1 cellular context compared by ENCODE assay signal in the genomic region with DNA sequence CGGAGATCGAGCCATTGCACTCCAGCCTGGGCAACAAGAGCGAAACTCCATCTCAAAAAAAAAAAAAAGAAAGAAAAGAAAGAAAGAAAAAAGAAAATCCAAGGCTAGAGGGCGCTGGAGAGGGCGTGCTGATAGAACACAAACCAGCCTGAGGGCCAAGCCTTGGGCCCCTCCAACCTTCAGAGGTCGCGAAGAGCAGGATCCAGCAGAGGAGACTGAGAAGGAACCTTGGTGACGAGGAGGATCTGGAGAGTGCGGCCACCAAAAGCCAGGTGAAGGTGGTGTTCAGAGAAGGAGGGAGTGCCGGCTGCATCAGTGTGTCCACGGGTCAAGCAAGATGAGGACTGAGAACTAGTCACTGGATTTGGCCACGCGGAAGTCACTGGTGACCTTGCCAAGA.
TF ChIP-seq lines count a peak whose summit lies in the region.

No MANE protein-coding gene starts in this region.

TF ChIP-seq in K562, 482 proteins besides CTCF, POLR2A, EP300 and RAD21 (continued from another document):
- TF ChIP-seq, protein P1, sequence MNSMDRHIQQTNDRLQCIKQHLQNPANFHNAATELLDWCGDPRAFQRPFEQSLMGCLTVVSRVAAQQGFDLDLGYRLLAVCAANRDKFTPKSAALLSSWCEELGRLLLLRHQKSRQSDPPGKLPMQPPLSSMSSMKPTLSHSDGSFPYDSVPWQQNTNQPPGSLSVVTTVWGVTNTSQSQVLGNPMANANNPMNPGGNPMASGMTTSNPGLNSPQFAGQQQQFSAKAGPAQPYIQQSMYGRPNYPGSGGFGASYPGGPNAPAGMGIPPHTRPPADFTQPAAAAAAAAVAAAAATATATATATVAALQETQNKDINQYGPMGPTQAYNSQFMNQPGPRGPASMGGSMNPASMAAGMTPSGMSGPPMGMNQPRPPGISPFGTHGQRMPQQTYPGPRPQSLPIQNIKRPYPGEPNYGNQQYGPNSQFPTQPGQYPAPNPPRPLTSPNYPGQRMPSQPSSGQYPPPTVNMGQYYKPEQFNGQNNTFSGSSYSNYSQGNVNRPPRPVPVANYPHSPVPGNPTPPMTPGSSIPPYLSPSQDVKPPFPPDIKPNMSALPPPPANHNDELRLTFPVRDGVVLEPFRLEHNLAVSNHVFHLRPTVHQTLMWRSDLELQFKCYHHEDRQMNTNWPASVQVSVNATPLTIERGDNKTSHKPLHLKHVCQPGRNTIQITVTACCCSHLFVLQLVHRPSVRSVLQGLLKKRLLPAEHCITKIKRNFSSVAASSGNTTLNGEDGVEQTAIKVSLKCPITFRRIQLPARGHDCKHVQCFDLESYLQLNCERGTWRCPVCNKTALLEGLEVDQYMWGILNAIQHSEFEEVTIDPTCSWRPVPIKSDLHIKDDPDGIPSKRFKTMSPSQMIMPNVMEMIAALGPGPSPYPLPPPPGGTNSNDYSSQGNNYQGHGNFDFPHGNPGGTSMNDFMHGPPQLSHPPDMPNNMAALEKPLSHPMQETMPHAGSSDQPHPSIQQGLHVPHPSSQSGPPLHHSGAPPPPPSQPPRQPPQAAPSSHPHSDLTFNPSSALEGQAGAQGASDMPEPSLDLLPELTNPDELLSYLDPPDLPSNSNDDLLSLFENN (IDR thresholded peaks at IDR 0.05; ENCODE audit: low read depth in 2 of 2, low read length in 2 of 2): no peak
- no peak for TF ChIP-seq ZNF347 (CRISPR knock-in tag; IDR thresholded peaks at IDR 0.05; ENCODE audit: low read depth)
- no peak for TF ChIP-seq ZNF212 (CRISPR knock-in tag; IDR thresholded peaks at IDR 0.05)
- TF ChIP-seq POLR2AphosphoS2 (IDR thresholded peaks at IDR 0.05; ENCODE audit: low read length): no peak
- TF ChIP-seq CHD2 (IDR thresholded peaks at IDR 0.05; ENCODE audit: low read depth, low read length): no peak
- TF ChIP-seq STAT5A (IDR thresholded peaks at IDR 0.05; ENCODE audit: borderline replicate concordance, low read length): no peak
- TF ChIP-seq DPF2 (IDR thresholded peaks at IDR 0.05): 0 out of 2 replicates have a peak, but pooled peaks have one; percentile 21
- peak; percentile 49; the same call in 1 of the 2 replicates for TF ChIP-seq TRIM28 (IDR thresholded peaks at IDR 0.05)
- TF ChIP-seq PHTF2 (CRISPR knock-in tag; IDR thresholded peaks at IDR 0.05): no peak
- TF ChIP-seq NELFE (IDR thresholded peaks at IDR 0.05; ENCODE audit: insufficient read depth, insufficient read length): no peak
- no peak for TF ChIP-seq ZBED1 (IDR thresholded peaks at IDR 0.05)
- TF ChIP-seq, protein P2, sequence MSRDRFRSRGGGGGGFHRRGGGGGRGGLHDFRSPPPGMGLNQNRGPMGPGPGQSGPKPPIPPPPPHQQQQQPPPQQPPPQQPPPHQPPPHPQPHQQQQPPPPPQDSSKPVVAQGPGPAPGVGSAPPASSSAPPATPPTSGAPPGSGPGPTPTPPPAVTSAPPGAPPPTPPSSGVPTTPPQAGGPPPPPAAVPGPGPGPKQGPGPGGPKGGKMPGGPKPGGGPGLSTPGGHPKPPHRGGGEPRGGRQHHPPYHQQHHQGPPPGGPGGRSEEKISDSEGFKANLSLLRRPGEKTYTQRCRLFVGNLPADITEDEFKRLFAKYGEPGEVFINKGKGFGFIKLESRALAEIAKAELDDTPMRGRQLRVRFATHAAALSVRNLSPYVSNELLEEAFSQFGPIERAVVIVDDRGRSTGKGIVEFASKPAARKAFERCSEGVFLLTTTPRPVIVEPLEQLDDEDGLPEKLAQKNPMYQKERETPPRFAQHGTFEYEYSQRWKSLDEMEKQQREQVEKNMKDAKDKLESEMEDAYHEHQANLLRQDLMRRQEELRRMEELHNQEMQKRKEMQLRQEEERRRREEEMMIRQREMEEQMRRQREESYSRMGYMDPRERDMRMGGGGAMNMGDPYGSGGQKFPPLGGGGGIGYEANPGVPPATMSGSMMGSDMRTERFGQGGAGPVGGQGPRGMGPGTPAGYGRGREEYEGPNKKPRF (IDR thresholded peaks at IDR 0.05; ENCODE audit: low read depth, low read length): no peak
- TF ChIP-seq KLF6 (CRISPR knock-in tag; IDR thresholded peaks at IDR 0.05; ENCODE audit: borderline replicate concordance): no peak
- TF ChIP-seq, protein P3, sequence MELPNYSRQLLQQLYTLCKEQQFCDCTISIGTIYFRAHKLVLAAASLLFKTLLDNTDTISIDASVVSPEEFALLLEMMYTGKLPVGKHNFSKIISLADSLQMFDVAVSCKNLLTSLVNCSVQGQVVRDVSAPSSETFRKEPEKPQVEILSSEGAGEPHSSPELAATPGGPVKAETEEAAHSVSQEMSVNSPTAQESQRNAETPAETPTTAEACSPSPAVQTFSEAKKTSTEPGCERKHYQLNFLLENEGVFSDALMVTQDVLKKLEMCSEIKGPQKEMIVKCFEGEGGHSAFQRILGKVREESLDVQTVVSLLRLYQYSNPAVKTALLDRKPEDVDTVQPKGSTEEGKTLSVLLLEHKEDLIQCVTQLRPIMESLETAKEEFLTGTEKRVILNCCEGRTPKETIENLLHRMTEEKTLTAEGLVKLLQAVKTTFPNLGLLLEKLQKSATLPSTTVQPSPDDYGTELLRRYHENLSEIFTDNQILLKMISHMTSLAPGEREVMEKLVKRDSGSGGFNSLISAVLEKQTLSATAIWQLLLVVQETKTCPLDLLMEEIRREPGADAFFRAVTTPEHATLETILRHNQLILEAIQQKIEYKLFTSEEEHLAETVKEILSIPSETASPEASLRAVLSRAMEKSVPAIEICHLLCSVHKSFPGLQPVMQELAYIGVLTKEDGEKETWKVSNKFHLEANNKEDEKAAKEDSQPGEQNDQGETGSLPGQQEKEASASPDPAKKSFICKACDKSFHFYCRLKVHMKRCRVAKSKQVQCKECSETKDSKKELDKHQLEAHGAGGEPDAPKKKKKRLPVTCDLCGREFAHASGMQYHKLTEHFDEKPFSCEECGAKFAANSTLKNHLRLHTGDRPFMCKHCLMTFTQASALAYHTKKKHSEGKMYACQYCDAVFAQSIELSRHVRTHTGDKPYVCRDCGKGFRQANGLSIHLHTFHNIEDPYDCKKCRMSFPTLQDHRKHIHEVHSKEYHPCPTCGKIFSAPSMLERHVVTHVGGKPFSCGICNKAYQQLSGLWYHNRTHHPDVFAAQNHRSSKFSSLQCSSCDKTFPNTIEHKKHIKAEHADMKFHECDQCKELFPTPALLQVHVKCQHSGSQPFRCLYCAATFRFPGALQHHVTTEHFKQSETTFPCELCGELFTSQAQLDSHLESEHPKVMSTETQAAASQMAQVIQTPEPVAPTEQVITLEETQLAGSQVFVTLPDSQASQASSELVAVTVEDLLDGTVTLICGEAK (IDR thresholded peaks at IDR 0.05): 0 out of 2 replicates have a peak, but pooled peaks have one; percentile 18
- TF ChIP-seq, protein P3 (CRISPR knock-in tag; IDR thresholded peaks at IDR 0.05): no peak
